ENCODE assay signal across 19 cellular contexts in genomic region chr6:166600932-166601331, GRCh38. TPM values are rescaled to one million over a fixed set of nuclear protein-coding genes. Genes with fewer than 3 reads are reported as not detected.
DNase-seq lines count a peak whose midpoint lies in the region; ATAC-seq, FAIRE-seq and TF ChIP-seq lines count a peak whose summit lies in the region.
"Had no signal": no experiment of that assay in that cellular context is flagged by ENCODE, and none has a peak within 500 bp of the region (broad histone marks: within the 10 kb centered on the region; RNA-seq: fewer than 3 reads in every experiment).

No MANE protein-coding gene starts in this region.

- H3K36me3 Mint-ChIP-seq in astrocyte (ENCODE audit: low read depth, unreplicated experiment) = peaks cover 19% of the 10 kb centered on the region
- H3K36me3 Mint-ChIP-seq: CD8-positive, alpha-beta memory T cell had no signal

- DNase-seq in SK-N-SH (no peak), astrocyte (ENCODE audit: low read depth) (peak; percentile 36), hepatic stellate cell (ENCODE audit: low spot score) (peak; percentile 37), spleen (no peak)
- DNase-seq in central memory CD4-positive, alpha-beta T cell = no peak
- DNase-seq: AML-193; Caco-2; CD8-positive, alpha-beta memory T cell; DND-41; GOT3; H9 had no signal

- peak overlapping the region; percentile 21 for H3K27ac Mint-ChIP-seq in astrocyte (ENCODE audit: unreplicated experiment)
- H3K27ac Mint-ChIP-seq: H9 had no signal

- H3K4me1 Mint-ChIP-seq in astrocyte (ENCODE audit: low read depth, unreplicated experiment) = peaks cover 50% of the 10 kb centered on the region
- H3K4me1 Mint-ChIP-seq: CD8-positive, alpha-beta memory T cell had no signal

- no peak for TF ChIP-seq RAD21 in SK-N-SH (IDR thresholded peaks at IDR 0.05; ENCODE audit: low read length)

- H3K27me3 ChIP-seq in SK-N-SH (ENCODE audit: insufficient read depth) (no peaks in the 10 kb centered on the region), astrocyte (ENCODE audit: insufficient read depth, low read length) (no peaks in the 10 kb centered on the region), spleen (replicated peaks in 1 of 7) (no peaks in the 10 kb centered on the region)
- H3K27me3 ChIP-seq: BLaER1 had no signal

- intact Hi-C loops in spleen (cut with DNase I; ENCODE audit: low total_unique reads) = no loop called here

- ATAC-seq in SK-N-SH treated with all-trans-retinoic acid at 6 μM for 48 hours = no peak
- ATAC-seq in HG03342 (IDR thresholded peaks at IDR 0.05; ENCODE audit: unreplicated experiment) = no peak
- no peak for ATAC-seq in HG02885 (IDR thresholded peaks at IDR 0.05; ENCODE audit: poor library complexity, unreplicated experiment)
- ATAC-seq: K562 had no signal

- H3K27ac ChIP-seq in SK-N-SH (ENCODE audit: low read depth in 2 of 2, low read length in 1 of 2) (peak overlapping the region in 1 of 2 experiments; percentile 100; a peak in 2 of 4 replicates), astrocyte (ENCODE audit: low read depth, low read length) (no peak overlapping the region), spleen (no peak overlapping the region)
- H3K27ac ChIP-seq: 22Rv1, BLaER1, HL-60 had no signal

- H2AFZ ChIP-seq in SK-N-SH (ENCODE audit: low read depth) (no peak overlapping the region), astrocyte (ENCODE audit: low read depth, low read length) (no peak overlapping the region)

- H3K36me3 ChIP-seq in SK-N-SH (replicated peaks in 1 of 2; ENCODE audit: control insufficient read depth in 1 of 2, insufficient read depth in 2 of 2, low read length in 1 of 2) (peaks cover 0 to 17% of the 10 kb centered on the region in 2 experiments), astrocyte (ENCODE audit: insufficient read depth, low read length) (no peaks in the 10 kb centered on the region), spleen (peaks cover 0 to 7% (median 0%) of the 10 kb centered on the region in 6 donors)
- H3K36me3 ChIP-seq: BLaER1 had no signal

- H3K79me2 ChIP-seq in SK-N-SH (ENCODE audit: insufficient read depth) = peaks cover 85% of the 10 kb centered on the region
- peaks cover 67% of the 10 kb centered on the region for H3K79me2 ChIP-seq in astrocyte (ENCODE audit: insufficient read depth, low read length)

- H4K20me1 ChIP-seq in SK-N-SH (ENCODE audit: insufficient read depth) (no peaks in the 10 kb centered on the region), astrocyte (ENCODE audit: insufficient read depth, low read length) (no peaks in the 10 kb centered on the region)
- H4K20me1 ChIP-seq: BLaER1 had no signal

- FAIRE-seq in astrocyte (lab: Jason Lieb, UNC) = no peak
- FAIRE-seq: GM18507, K562 had no signal

- H3F3A ChIP-seq in SK-N-SH (replicated peaks; ENCODE audit: insufficient read depth) = peaks cover 32% of the 10 kb centered on the region

- no peak for TF ChIP-seq EP300 in SK-N-SH (IDR thresholded peaks at IDR 0.05; ENCODE audit: borderline replicate concordance in 1 of 2, low read depth in 1 of 2, low read length in 1 of 2)

- WGBS in SK-N-SH (ENCODE audit: low lambda C conversion rate) = 43% methylated on average over 2 of the region's 2 CpGs
- 63 to 76% (median 70%) methylated on average over 2 of the region's 2 CpGs for WGBS in spleen, 5 donors

- no peaks in the 10 kb centered on the region for H3K9me2 ChIP-seq in SK-N-SH

- H3K9me3 ChIP-seq in SK-N-SH = no peaks in the 10 kb centered on the region
- H3K9me3 ChIP-seq in astrocyte (ENCODE audit: insufficient read depth, low read depth, low read length) = peaks cover 4% of the 10 kb centered on the region
- no peaks in the 10 kb centered on the region for H3K9me3 ChIP-seq in spleen
- H3K9me3 ChIP-seq: Caco-2 had no signal

- no peak overlapping the region for H3K4me3 Mint-ChIP-seq in astrocyte (ENCODE audit: unreplicated experiment)
- H3K4me3 Mint-ChIP-seq: CD8-positive, alpha-beta memory T cell; H9 had no signal

- no peak overlapping the region for H3K4me3 ChIP-seq in SK-N-SH (ENCODE audit: low read depth in 2 of 2, low read length in 1 of 2)
- H3K4me3 ChIP-seq in astrocyte (ENCODE audit: insufficient read depth, low read depth, low read length) = no peak overlapping the region
- H3K4me3 ChIP-seq in spleen = no peak overlapping the region
- H3K4me3 ChIP-seq: BLaER1, K562 had no signal

- no peak for TF ChIP-seq POLR2A in spleen (IDR thresholded peaks at IDR 0.05)

- H3K9ac ChIP-seq in SK-N-SH (no peak overlapping the region; the same call in 1 of the 2 replicates), astrocyte (ENCODE audit: low read length) (no peak overlapping the region)
- H3K9ac ChIP-seq: BLaER1 had no signal

- CTCF ChIA-PET in SK-N-SH (lab: Yijun Ruan, JAX) = interaction anchor here (0.8 kb wide), 1 partner anchor 12 kb away, joined by 3 read pairs; no protein-coding TSS in a partner anchor

- no peaks in the 10 kb centered on the region for H3K27me3 Mint-ChIP-seq in astrocyte (ENCODE audit: low read depth, unreplicated experiment)

- POLR2A ChIA-PET in SK-N-SH (lab: Yijun Ruan, JAX) = no interaction called here

- peaks cover 39 to 41% of the 10 kb centered on the region in 2 experiments for H3K4me1 ChIP-seq in SK-N-SH (ENCODE audit: control insufficient read depth in 1 of 2, insufficient read depth in 2 of 2, low read depth in 1 of 2, low read length in 1 of 2)
- peaks cover 49% of the 10 kb centered on the region for H3K4me1 ChIP-seq in astrocyte (ENCODE audit: insufficient read depth, low read length)
- H3K4me1 ChIP-seq in spleen = peaks cover 0 to 26% (median 9%) of the 10 kb centered on the region in 6 donors
- H3K4me1 ChIP-seq: Caco-2 had no signal

- TF ChIP-seq CTCF in SK-N-SH (IDR thresholded peaks at IDR 0.05) = no peak
- TF ChIP-seq CTCF in astrocyte (IDR thresholded peaks at IDR 0.05; ENCODE audit: insufficient read depth, low read depth, low read length) = no peak
- no peak for TF ChIP-seq CTCF in spleen (IDR thresholded peaks at IDR 0.05 in 8 of 11, conservative IDR thresholded peaks at IDR 0.05 in 3 of 11)

- no peak overlapping the region for H3K4me2 ChIP-seq in SK-N-SH
- no peak overlapping the region for H3K4me2 ChIP-seq in astrocyte (ENCODE audit: low read length)
- H3K4me2 ChIP-seq: BLaER1 had no signal

- no peaks in the 10 kb centered on the region for H3K9me3 Mint-ChIP-seq in astrocyte (ENCODE audit: unreplicated experiment)
- H3K9me3 Mint-ChIP-seq: CD8-positive, alpha-beta memory T cell; H9 had no signal

TF ChIP-seq in SK-N-SH, 30 proteins besides CTCF, POLR2A, EP300 and RAD21 (continues in another document):
- no peak for TF ChIP-seq JUND (IDR thresholded peaks at IDR 0.05)

TF ChIP-seq in SK-N-SH treated with all-trans-retinoic acid at 6 μM for 48 hours, 23 proteins besides CTCF, POLR2A, EP300 and RAD21:
- no peak for TF ChIP-seq ZFP3 (CRISPR knock-in tag; IDR thresholded peaks at IDR 0.05)

RNA-seq across cellular contexts. Expression of gene RAMACL, which starts 14.5 kb away (rescaled TPM):
- polyA plus RNA-seq in SK-N-SH (2012; rRNA removed) = 0.10 and 0.39 TPM in 2 replicates
- 0.46 and 0.81 TPM in 2 replicates for polyA plus RNA-seq in SK-N-SH (2012; cell fraction: cytosol; rRNA removed)
- 0.95 and 1.4 TPM in 2 replicates for polyA plus RNA-seq in SK-N-SH (2012; cell fraction: nucleus; rRNA removed)
- total RNA-seq in astrocyte = 1.2 and 1.3 TPM in 2 replicates
- total RNA-seq in spleen = 1 to 10 TPM; 2.2 to 6.9 (median 5.4) TPM
- polyA plus RNA-seq in spleen = under 1 TPM; 0.23 to 0.38 (median 0.26) TPM

RNA-seq across cellular contexts. Expression of gene RPS6KA2, which starts 26.1 kb away (rescaled TPM):
- polyA plus RNA-seq in SK-N-SH (2012; rRNA removed) = 59.5 and 60.3 TPM in 2 replicates
- polyA plus RNA-seq in SK-N-SH (2012; cell fraction: cytosol; rRNA removed) = 51.5 and 62.1 TPM in 2 replicates
- 47.9 and 50.9 TPM in 2 replicates for polyA plus RNA-seq in SK-N-SH (2012; cell fraction: nucleus; rRNA removed)
- total RNA-seq in astrocyte = 33.5 and 38.8 TPM in 2 replicates
- total RNA-seq in spleen = 100 to 1,000 TPM in 2 of 7 donors, 10 to 100 TPM in 5; 45.9 to 123 (median 71.0) TPM
- 10 to 100 TPM in 1 of 3 donors, 1 to 10 TPM in 2; 7.6 to 26.3 (median 8.7) TPM for polyA plus RNA-seq in spleen

Comparison
In these comparisons a context has a peak if more than half of its experiments do, and no peak if none do; other contexts are left out.
1. DNase-seq: peak in astrocyte (single experiment) and hepatic stellate cell (single experiment); none in SK-N-SH (single experiment), spleen (single experiment) and central memory CD4-positive, alpha-beta T cell (single experiment).